Comparison of ENCODE assay signal across 14 cellular contexts in the genomic region with DNA sequence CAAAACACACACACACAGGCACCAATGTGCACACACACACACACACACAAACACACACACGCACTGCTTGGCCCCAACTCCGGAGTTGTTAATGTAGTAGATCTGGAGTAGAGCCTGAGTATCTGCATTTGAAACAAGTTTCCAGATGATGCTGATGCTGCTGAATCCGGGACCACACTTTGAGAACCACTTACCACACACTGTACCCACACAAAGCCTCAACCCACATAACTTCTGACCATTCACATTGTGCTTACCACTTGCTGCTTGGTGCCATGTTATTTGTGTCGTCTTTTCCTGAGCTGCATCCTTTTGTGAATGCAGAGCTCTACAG.
"Had no signal": no experiment of that assay in that cellular context is flagged by ENCODE, and none has a peak within 500 bp of the region (broad histone marks: within the 10 kb centered on the region; RNA-seq: fewer than 3 reads in every experiment).

No MANE protein-coding gene starts in this region.

- H3K4me3 ChIP-seq: mucosa of descending colon, sigmoid colon had no signal

- DNase-seq: activated CD4-positive, alpha-beta T cell treated with anti-CD3 and anti-CD28 coated beads, Interleukin-2, amount 10 ng/mL, durations not matched to agents 7 days and 5 days; activated CD4-positive, CD25-positive, alpha-beta regulatory T cell; activated CD8-positive, alpha-beta memory T cell treated with anti-CD3 and anti-CD28 coated beads for 24 hours; activated naive CD4-positive, alpha-beta T cell treated with Interleukin-2 at 50 U/mL for 16 hours; activated naive CD8-positive, alpha-beta T cell treated with anti-CD3 and anti-CD28 coated beads, Interleukin-2, amount 50 U/mL, for 24 hours; cerebellar nuclear complex; foreskin fibroblast; mucosa of descending colon; nephron progenitor cell; sigmoid colon; stimulated activated CD4-positive, alpha-beta T cell treated with anti-CD3 and anti-CD28 coated beads, Interleukin-2, amount 100 ng/mL, for 24 hours; stimulated activated naive CD4-positive, alpha-beta T cell; T-helper 2 cell had no signal

- H3K27me3 Mint-ChIP-seq: activated CD4-positive, alpha-beta T cell treated with anti-CD3 and anti-CD28 coated beads, Interleukin-2, amount 10 ng/mL, durations not matched to agents 7 days and 5 days; activated naive CD8-positive, alpha-beta T cell treated with anti-CD3 and anti-CD28 coated beads, Interleukin-2, amount 50 U/mL, for 24 hours had no signal

- H3K4me1 ChIP-seq: sigmoid colon had no signal

- ATAC-seq: activated naive CD8-positive, alpha-beta T cell treated with anti-CD3 and anti-CD28 coated beads, Interleukin-2, amount 50 U/mL, for 24 hours; esophagus mucosa; mucosa of descending colon had no signal

- H3K27me3 ChIP-seq: sigmoid colon had no signal

- H3K9me3 Mint-ChIP-seq: activated CD4-positive, alpha-beta T cell treated with anti-CD3 and anti-CD28 coated beads, Interleukin-2, amount 10 ng/mL, durations not matched to agents 7 days and 5 days; activated naive CD8-positive, alpha-beta T cell treated with anti-CD3 and anti-CD28 coated beads, Interleukin-2, amount 50 U/mL, for 24 hours had no signal

- H3K9me3 ChIP-seq: mucosa of descending colon, sigmoid colon had no signal

- H3K4me3 Mint-ChIP-seq: activated CD4-positive, alpha-beta T cell treated with anti-CD3 and anti-CD28 coated beads, Interleukin-2, amount 10 ng/mL, durations not matched to agents 7 days and 5 days; activated naive CD8-positive, alpha-beta T cell treated with anti-CD3 and anti-CD28 coated beads, Interleukin-2, amount 50 U/mL, for 24 hours; nephron progenitor cell had no signal

- H3K27ac Mint-ChIP-seq: activated CD4-positive, alpha-beta T cell treated with anti-CD3 and anti-CD28 coated beads, Interleukin-2, amount 10 ng/mL, durations not matched to agents 7 days and 5 days; activated naive CD8-positive, alpha-beta T cell treated with anti-CD3 and anti-CD28 coated beads, Interleukin-2, amount 50 U/mL, for 24 hours had no signal

- H3K36me3 ChIP-seq: sigmoid colon had no signal
